In the genomic region with DNA sequence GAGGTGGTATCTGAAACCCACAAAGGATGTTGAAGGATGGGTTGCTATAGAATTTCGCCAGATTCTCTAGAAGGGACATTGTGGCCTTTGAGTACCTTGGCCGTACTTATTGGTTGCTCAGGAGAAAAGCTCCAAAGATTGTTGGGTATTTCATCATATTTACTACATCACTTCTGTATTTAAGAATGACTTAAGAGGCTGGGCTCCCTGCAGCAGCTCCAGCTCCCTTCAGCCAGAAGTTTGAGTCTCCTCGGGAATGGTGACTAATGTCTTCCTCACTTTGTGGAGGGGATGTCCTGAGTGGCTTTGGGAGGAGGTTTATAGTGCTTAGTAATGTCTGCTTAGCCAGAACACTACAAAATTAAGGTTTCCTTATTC, we compare ENCODE assay signal across 15 cellular contexts. TPM values are rescaled to one million over a fixed set of nuclear protein-coding genes. Genes with fewer than 3 reads are reported as not detected.
DNase-seq lines count a peak whose midpoint lies in the region; ATAC-seq and TF ChIP-seq lines count a peak whose summit lies in the region.
"Had no signal": no experiment of that assay in that cellular context is flagged by ENCODE, and none has a peak within 500 bp of the region (broad histone marks: within the 10 kb centered on the region; RNA-seq: fewer than 3 reads in every experiment).

No MANE protein-coding gene starts in this region.

- H3K9me3 Mint-ChIP-seq in Caco-2 (ENCODE audit: unreplicated experiment), result no peaks in the 10 kb centered on the region
- H3K9me3 Mint-ChIP-seq: activated naive CD8-positive, alpha-beta T cell treated with anti-CD3 and anti-CD28 coated beads, Interleukin-2, amount 50 U/mL, for 24 hours; naive thymus-derived CD8-positive, alpha-beta T cell; type B pancreatic cell had no signal

- H3K4me3 ChIP-seq in fibroblast of the aortic adventitia (ENCODE audit: low read depth, low read length), result no peak overlapping the region
- no peak overlapping the region for H3K4me3 ChIP-seq in Caco-2 (ENCODE audit: low read depth, low read length)
- H3K4me3 ChIP-seq in Karpas-422 (ENCODE audit: low read length), result no peak overlapping the region
- H3K4me3 ChIP-seq: SJCRH30 had no signal

- H3K9me3 ChIP-seq in Caco-2 (no peaks in the 10 kb centered on the region), Karpas-422 (ENCODE audit: low read length) (no peaks in the 10 kb centered on the region)
- H3K9me3 ChIP-seq: SJCRH30 had no signal

- no peaks in the 10 kb centered on the region for H3K27me3 ChIP-seq in Caco-2 (replicated peaks; ENCODE audit: control insufficient read depth, insufficient read depth, low read length)
- H3K27me3 ChIP-seq in Karpas-422 (ENCODE audit: low read length), result no peaks in the 10 kb centered on the region

- H3K4me1 ChIP-seq in Caco-2, result no peaks in the 10 kb centered on the region; the same call in 1 of the 2 replicates
- H3K4me1 ChIP-seq in Karpas-422 (ENCODE audit: low read length), result no peaks in the 10 kb centered on the region
- H3K4me1 ChIP-seq: SJCRH30 had no signal

- no peak overlapping the region for H3K27ac ChIP-seq in Karpas-422 (ENCODE audit: low read length)
- H3K27ac ChIP-seq: SJCRH30 had no signal

- no peak for ATAC-seq in GM18511 (IDR thresholded peaks at IDR 0.05; ENCODE audit: unreplicated experiment)
- ATAC-seq: activated naive CD8-positive, alpha-beta T cell treated with anti-CD3 and anti-CD28 coated beads, Interleukin-2, amount 50 U/mL, for 24 hours; naive thymus-derived CD8-positive, alpha-beta T cell had no signal

- no peaks in the 10 kb centered on the region for H3K27me3 Mint-ChIP-seq in Caco-2 (ENCODE audit: insufficient read depth, unreplicated experiment)
- H3K27me3 Mint-ChIP-seq: activated naive CD8-positive, alpha-beta T cell treated with anti-CD3 and anti-CD28 coated beads, Interleukin-2, amount 50 U/mL, for 24 hours; naive thymus-derived CD8-positive, alpha-beta T cell; type B pancreatic cell had no signal

- H3K4me2 ChIP-seq in Karpas-422 (ENCODE audit: low read depth, low read length, poor library complexity, severe bottlenecking), result no peak overlapping the region

- no peak overlapping the region for H3K9ac ChIP-seq in Karpas-422 (ENCODE audit: low read length)

- H3K4me3 Mint-ChIP-seq in Caco-2 (ENCODE audit: unreplicated experiment), result no peak overlapping the region
- H3K4me3 Mint-ChIP-seq: activated naive CD8-positive, alpha-beta T cell treated with anti-CD3 and anti-CD28 coated beads, Interleukin-2, amount 50 U/mL, for 24 hours; naive thymus-derived CD8-positive, alpha-beta T cell; type B pancreatic cell had no signal

- H3K36me3 Mint-ChIP-seq in Caco-2 (ENCODE audit: insufficient read depth, unreplicated experiment), result no peaks in the 10 kb centered on the region

- no peaks in the 10 kb centered on the region for H3K79me2 ChIP-seq in Karpas-422 (ENCODE audit: low read length)

- intact Hi-C loops in Caco-2 (cut with micrococcal nuclease; ENCODE audit: unreplicated experiment), result no loop called here

- CTCF ChIA-PET in Caco-2 (lab: Charles Lee), result no interaction called here

- BruUV-seq in Caco-2 (replicated peaks; lab: Mats Ljungman, UMichigan), result no TSS peak

- no peak overlapping the region for H3K27ac Mint-ChIP-seq in Caco-2 (ENCODE audit: unreplicated experiment)
- H3K27ac Mint-ChIP-seq: activated naive CD8-positive, alpha-beta T cell treated with anti-CD3 and anti-CD28 coated beads, Interleukin-2, amount 50 U/mL, for 24 hours; naive thymus-derived CD8-positive, alpha-beta T cell; type B pancreatic cell had no signal

- H3K36me3 ChIP-seq in Caco-2 (ENCODE audit: control insufficient read depth, insufficient read depth, low read length) (no peaks in the 10 kb centered on the region), Karpas-422 (ENCODE audit: insufficient read depth, low read length) (no peaks in the 10 kb centered on the region)
- H3K36me3 ChIP-seq: SJCRH30 had no signal

- H3K9me2 ChIP-seq in Karpas-422 (replicated peaks; ENCODE audit: insufficient read depth, low read length), result no peaks in the 10 kb centered on the region

- POLR2A ChIA-PET in Caco-2 (lab: Charles Lee), result no interaction called here

- DNase-seq in GM03348 (ENCODE audit: low spot score), result peak; percentile 87
- DNase-seq in SKM-1 (lab: John Stamatoyannopoulos, UW; ENCODE audit: unreplicated experiment), result peak; percentile 78
- peak; percentile 79 for DNase-seq in fibroblast of the aortic adventitia (ENCODE audit: low read depth)
- peak; percentile 69 for DNase-seq in renal cortical epithelial cell (ENCODE audit: low read depth)
- DNase-seq in Caco-2, result no peak
- DNase-seq in Karpas-422, result no peak
- DNase-seq in COLO829 (ENCODE audit: low spot score), result no peak
- DNase-seq: activated CD4-positive, alpha-beta T cell treated with anti-CD3 and anti-CD28 coated beads, Interleukin-2, amount 50 U/mL, for 4 hours; activated naive CD8-positive, alpha-beta T cell treated with anti-CD3 and anti-CD28 coated beads, Interleukin-2, amount 50 U/mL, for 24 hours; naive thymus-derived CD8-positive, alpha-beta T cell; NCI-H2029; SJCRH30 had no signal

- TF ChIP-seq CTCF in fibroblast of the aortic adventitia (IDR thresholded peaks at IDR 0.05; ENCODE audit: insufficient read depth, low read length) (no peak), Caco-2 (IDR thresholded peaks at IDR 0.05; ENCODE audit: insufficient read depth in 1 of 2, low read depth in 1 of 2, low read length in 1 of 2, severe bottlenecking in 1 of 2, unreplicated experiment in 1 of 2) (no peak)

- H3K4me1 Mint-ChIP-seq in Caco-2 (ENCODE audit: low read depth, unreplicated experiment), result peaks cover 2% of the 10 kb centered on the region
- H3K4me1 Mint-ChIP-seq: activated naive CD8-positive, alpha-beta T cell treated with anti-CD3 and anti-CD28 coated beads, Interleukin-2, amount 50 U/mL, for 24 hours had no signal

- H4K20me1 ChIP-seq in Karpas-422 (ENCODE audit: insufficient read depth, low read depth, low read length), result no peaks in the 10 kb centered on the region

- H2AFZ ChIP-seq in Karpas-422 (ENCODE audit: low read length), result no peak overlapping the region

RNA-seq across cellular contexts. Expression of a gene that starts 18.1 kb away (rescaled TPM):
- total RNA-seq in fibroblast of the aortic adventitia (ENCODE audit: low replicate concordance) (7.3 and 13.2 TPM in 2 replicates), renal cortical epithelial cell (3.3 and 8.8 TPM in 2 replicates), Caco-2 (2022) (2.0 and 2.1 TPM in 2 replicates)
- 1.5 and 2.5 TPM in 2 replicates for total RNA-seq in Karpas-422 (2014; rRNA removed; shearing (Covaris generic); ENCODE audit: low replicate concordance)
- total RNA-seq: SJCRH30 had no signal

RNA-seq across cellular contexts. Expression of a gene that starts 37.4 kb away (rescaled TPM):
- 2.5 and 219 TPM in 2 replicates for total RNA-seq in fibroblast of the aortic adventitia (ENCODE audit: low replicate concordance)
- not detected in 2 replicates for total RNA-seq in renal cortical epithelial cell
- total RNA-seq in Caco-2 (2022), result 2.2 and 3.3 TPM in 2 replicates
- total RNA-seq in Karpas-422 (2014; rRNA removed; shearing (Covaris generic); ENCODE audit: low replicate concordance), result not detected in 2 replicates
- total RNA-seq: HT-29 had no signal

Comparison
In these comparisons a context has a peak if more than half of its experiments do, and no peak if none do; other contexts are left out.
1. DNase-seq: peak in GM03348 (single experiment), SKM-1 (single experiment), fibroblast of the aortic adventitia (single experiment) and renal cortical epithelial cell (single experiment); none in Caco-2 (0 of 2), Karpas-422 (single experiment) and COLO829 (single experiment).